Comparison of ENCODE assay signal across 14 cellular contexts in genomic region chr1:119006406-119007279, GRCh38. TPM values are rescaled to one million over a fixed set of nuclear protein-coding genes. Genes with fewer than 3 reads are reported as not detected.
DNase-seq lines count a peak whose midpoint lies in the region; ATAC-seq lines count a peak whose summit lies in the region.
"Had no signal": no experiment of that assay in that cellular context is flagged by ENCODE, and none has a peak within 500 bp of the region (broad histone marks: within the 10 kb centered on the region; RNA-seq: fewer than 3 reads in every experiment).

No MANE protein-coding gene starts in this region.

- peaks cover 13% of the 10 kb centered on the region for H3K36me3 Mint-ChIP-seq in activated CD4-positive, alpha-beta memory T cell treated with anti-CD3 and anti-CD28 coated beads, Interleukin-2, amount 10 ng/mL, durations not matched to agents 7 days and 5 days (ENCODE audit: low read depth)
- H3K36me3 Mint-ChIP-seq in activated CD4-positive, alpha-beta memory T cell treated with anti-CD3 and anti-CD28 coated beads for 36 hours: peaks cover 10% of the 10 kb centered on the region
- H3K36me3 Mint-ChIP-seq in T-helper 17 cell (ENCODE audit: low read depth): peaks cover 6% of the 10 kb centered on the region

- no peak overlapping the region for H3K9ac ChIP-seq in iPS-15b (ENCODE audit: low read depth, low read length)
- H3K9ac ChIP-seq in skeletal muscle tissue (ENCODE audit: low read depth in 1 of 3, low read length in 3 of 3): no peak overlapping the region
- H3K9ac ChIP-seq in Karpas-422 (ENCODE audit: low read length): no peak overlapping the region

- H3K27ac ChIP-seq in skeletal muscle tissue (ENCODE audit: low read depth, low read length) (no peak overlapping the region), Karpas-422 (ENCODE audit: low read length) (no peak overlapping the region)
- H3K27ac ChIP-seq: RWPE1 had no signal

- H3K79me2 ChIP-seq in Karpas-422 (ENCODE audit: low read length): no peaks in the 10 kb centered on the region

- no peak overlapping the region for H3K27ac Mint-ChIP-seq in activated CD4-positive, alpha-beta memory T cell treated with anti-CD3 and anti-CD28 coated beads, Interleukin-2, amount 10 ng/mL, durations not matched to agents 7 days and 5 days
- no peak overlapping the region for H3K27ac Mint-ChIP-seq in activated CD4-positive, alpha-beta memory T cell treated with anti-CD3 and anti-CD28 coated beads for 36 hours
- no peak overlapping the region for H3K27ac Mint-ChIP-seq in T-helper 17 cell

- no peak overlapping the region for H3K4me3 Mint-ChIP-seq in activated CD4-positive, alpha-beta memory T cell treated with anti-CD3 and anti-CD28 coated beads, Interleukin-2, amount 10 ng/mL, durations not matched to agents 7 days and 5 days
- H3K4me3 Mint-ChIP-seq in activated CD4-positive, alpha-beta memory T cell treated with anti-CD3 and anti-CD28 coated beads for 36 hours: no peak overlapping the region
- peak overlapping the region; percentile 15 for H3K4me3 Mint-ChIP-seq in T-helper 17 cell

- H3K36me3 ChIP-seq in iPS-15b (ENCODE audit: control insufficient read depth, insufficient read depth, low read length): no peaks in the 10 kb centered on the region
- no peaks in the 10 kb centered on the region for H3K36me3 ChIP-seq in skeletal muscle tissue (ENCODE audit: control insufficient read depth in 3 of 3, insufficient read depth in 3 of 3, low read length in 3 of 3)
- no peaks in the 10 kb centered on the region for H3K36me3 ChIP-seq in Karpas-422 (ENCODE audit: insufficient read depth, low read length)

- ATAC-seq in T-helper 17 cell (no peak), GM19035 (IDR thresholded peaks at IDR 0.05; ENCODE audit: unreplicated experiment) (no peak), GM19395 (IDR thresholded peaks at IDR 0.05; ENCODE audit: unreplicated experiment) (no peak)
- ATAC-seq: HCT116 had no signal

- CTCF ChIA-PET in activated CD4-positive, alpha-beta memory T cell treated with anti-CD3 and anti-CD28 coated beads, Interleukin-2, amount 10 ng/mL, durations not matched to agents 7 days and 5 days (lab: Charles Lee): no interaction called here
- CTCF ChIA-PET in activated CD4-positive, alpha-beta memory T cell treated with anti-CD3 and anti-CD28 coated beads for 36 hours (lab: Charles Lee): no interaction called here

- POLR2A ChIA-PET in activated CD4-positive, alpha-beta memory T cell treated with anti-CD3 and anti-CD28 coated beads, Interleukin-2, amount 10 ng/mL, durations not matched to agents 7 days and 5 days (lab: Charles Lee): no interaction called here
- POLR2A ChIA-PET in activated CD4-positive, alpha-beta memory T cell treated with anti-CD3 and anti-CD28 coated beads for 36 hours (lab: Charles Lee): no interaction called here

- H3K27me3 Mint-ChIP-seq in activated CD4-positive, alpha-beta memory T cell treated with anti-CD3 and anti-CD28 coated beads, Interleukin-2, amount 10 ng/mL, durations not matched to agents 7 days and 5 days: peaks cover 72% of the 10 kb centered on the region
- peaks cover 77% of the 10 kb centered on the region for H3K27me3 Mint-ChIP-seq in activated CD4-positive, alpha-beta memory T cell treated with anti-CD3 and anti-CD28 coated beads for 36 hours
- peaks cover 68% of the 10 kb centered on the region for H3K27me3 Mint-ChIP-seq in T-helper 17 cell

- no peaks in the 10 kb centered on the region for H3K9me2 ChIP-seq in Karpas-422 (replicated peaks; ENCODE audit: insufficient read depth, low read length)

- no peaks in the 10 kb centered on the region for H4K20me1 ChIP-seq in Karpas-422 (ENCODE audit: insufficient read depth, low read depth, low read length)

- H3K4me3 ChIP-seq in iPS-15b (ENCODE audit: low read depth, low read length) (peak overlapping the region; percentile 53), skeletal muscle tissue (ENCODE audit: low read length in 3 of 3) (peak overlapping the region; percentile 34 to 59 (median 49)), Karpas-422 (ENCODE audit: low read length) (no peak overlapping the region)

- H3K4me2 ChIP-seq in Karpas-422 (ENCODE audit: low read depth, low read length, poor library complexity, severe bottlenecking): no peak overlapping the region

- peaks cover 99% of the 10 kb centered on the region for H3K27me3 ChIP-seq in iPS-15b (ENCODE audit: control insufficient read depth, insufficient read depth, low read length)
- H3K27me3 ChIP-seq in skeletal muscle tissue (ENCODE audit: control insufficient read depth in 3 of 3, insufficient read depth in 3 of 3, low read length in 3 of 3): peaks cover 12 to 37% (median 25%) of the 10 kb centered on the region in 3 donors
- H3K27me3 ChIP-seq in Karpas-422 (ENCODE audit: low read length): no peaks in the 10 kb centered on the region

- H2AFZ ChIP-seq in Karpas-422 (ENCODE audit: low read length): no peak overlapping the region

- intact Hi-C loops in activated CD4-positive, alpha-beta memory T cell treated with anti-CD3 and anti-CD28 coated beads for 36 hours (cut with micrococcal nuclease): loop anchor here (2.0 kb wide), 1 partner anchor 24 kb away; no protein-coding TSS in a partner anchor

- H3K9me3 ChIP-seq in T-helper 17 cell (ENCODE audit: control insufficient read depth, low read length, poor library complexity, severe bottlenecking) (no peaks in the 10 kb centered on the region), iPS-15b (ENCODE audit: control insufficient read depth, insufficient read depth, low read length) (no peaks in the 10 kb centered on the region), skeletal muscle tissue (ENCODE audit: control insufficient read depth in 3 of 3, low read length in 3 of 3) (no peaks in the 10 kb centered on the region), Karpas-422 (ENCODE audit: low read length) (no peaks in the 10 kb centered on the region)

- peaks cover 12% of the 10 kb centered on the region for H3K4me1 Mint-ChIP-seq in activated CD4-positive, alpha-beta memory T cell treated with anti-CD3 and anti-CD28 coated beads, Interleukin-2, amount 10 ng/mL, durations not matched to agents 7 days and 5 days
- peaks cover 20% of the 10 kb centered on the region for H3K4me1 Mint-ChIP-seq in activated CD4-positive, alpha-beta memory T cell treated with anti-CD3 and anti-CD28 coated beads for 36 hours (ENCODE audit: low read depth)
- peaks cover 5% of the 10 kb centered on the region for H3K4me1 Mint-ChIP-seq in T-helper 17 cell

- no peaks in the 10 kb centered on the region for H3K9me3 Mint-ChIP-seq in activated CD4-positive, alpha-beta memory T cell treated with anti-CD3 and anti-CD28 coated beads, Interleukin-2, amount 10 ng/mL, durations not matched to agents 7 days and 5 days
- peaks cover 11% of the 10 kb centered on the region for H3K9me3 Mint-ChIP-seq in activated CD4-positive, alpha-beta memory T cell treated with anti-CD3 and anti-CD28 coated beads for 36 hours

- DNase-seq in activated CD4-positive, alpha-beta memory T cell treated with anti-CD3 and anti-CD28 coated beads, Interleukin-2, amount 10 ng/mL, durations not matched to agents 7 days and 5 days: peak; percentile 9
- DNase-seq in activated CD4-positive, alpha-beta memory T cell treated with anti-CD3 and anti-CD28 coated beads for 36 hours: no peak
- DNase-seq in T-helper 17 cell (no peak), Karpas-422 (no peak)
- DNase-seq: DMS79 treated with DMSO at 0.1 percent for 48 hours; NCI-H1105; stimulated activated CD4-positive, alpha-beta T cell treated with anti-CD3 and anti-CD28 coated beads, Interleukin-1b, Interleukin-23, amount 100 ng/mL, for 48 hours had no signal

- H3K4me1 ChIP-seq in iPS-15b (ENCODE audit: control insufficient read depth, insufficient read depth, low read length) (peaks cover 3% of the 10 kb centered on the region), skeletal muscle tissue (ENCODE audit: control insufficient read depth in 3 of 3, insufficient read depth in 3 of 3, low read length in 3 of 3) (peaks cover 8 to 9% (median 8%) of the 10 kb centered on the region in 3 donors), Karpas-422 (ENCODE audit: low read length) (no peaks in the 10 kb centered on the region)

RNA-seq across cellular contexts. Expression of gene TBX15, which starts 18.5 kb away (rescaled TPM):
- not detected for total RNA-seq in activated CD4-positive, alpha-beta memory T cell treated with anti-CD3 and anti-CD28 coated beads, Interleukin-2, amount 10 ng/mL, durations not matched to agents 7 days and 5 days
- not detected for total RNA-seq in activated CD4-positive, alpha-beta memory T cell treated with anti-CD3 and anti-CD28 coated beads for 36 hours
- total RNA-seq in T-helper 17 cell (not detected), skeletal muscle tissue (49.6 TPM)
- total RNA-seq in Karpas-422 (2014; rRNA removed; shearing (Covaris generic); ENCODE audit: low replicate concordance): not detected in 2 replicates
- total RNA-seq: NCI-H460 had no signal

Comparison
In these comparisons a context has a peak if more than half of its experiments do, and no peak if none do; other contexts are left out.
1. RNA of gene TBX15, which starts 18.5 kb away (total RNA-seq): 49.6 TPM in skeletal muscle tissue (single experiment); not detected in activated CD4-positive, alpha-beta memory T cell treated with anti-CD3 and anti-CD28 coated beads, Interleukin-2, amount 10 ng/mL, durations not matched to agents 7 days and 5 days, not detected in activated CD4-positive, alpha-beta memory T cell treated with anti-CD3 and anti-CD28 coated beads for 36 hours, not detected in T-helper 17 cell and not detected in Karpas-422; every median in the first group is over 10 times any median in the second.